Comparison of ENCODE assay signal across 1 cellular context in genomic region chr7:143394777-143395176, GRCh38.
TF ChIP-seq lines count a peak whose summit lies in the region.

No MANE protein-coding gene starts in this region.

TF ChIP-seq in SK-N-SH treated with all-trans-retinoic acid at 6 μM for 48 hours, 23 proteins besides CTCF, POLR2A, EP300 and RAD21 (continued from another document):
- TF ChIP-seq CREB5 (CRISPR knock-in tag; IDR thresholded peaks at IDR 0.05; ENCODE audit: low read depth) (no peak), TCF4 (CRISPR knock-in tag; IDR thresholded peaks at IDR 0.05; ENCODE audit: borderline replicate concordance) (no peak), ESRRG (CRISPR knock-in tag; IDR thresholded peaks at IDR 0.05) (no peak), PPARA (CRISPR knock-in tag; IDR thresholded peaks at IDR 0.05; ENCODE audit: borderline replicate concordance) (no peak), ZNF70 (CRISPR knock-in tag; IDR thresholded peaks at IDR 0.05) (no peak), POU6F1 (CRISPR knock-in tag; IDR thresholded peaks at IDR 0.05; ENCODE audit: borderline replicate concordance, low read depth) (no peak)
TF ChIP-seq in SK-N-SH treated with all-trans-retinoic acid at 6 μM for 48 hours: peak in this region for 0.
